In genomic region chr17:81043725-81044427, GRCh38 we compare ENCODE assay signal across 10 cellular contexts. TPM values are rescaled to one million over a fixed set of nuclear protein-coding genes. Genes with fewer than 3 reads are reported as not detected.
DNase-seq lines count a peak whose midpoint lies in the region; ATAC-seq and TF ChIP-seq lines count a peak whose summit lies in the region.
"Had no signal": no experiment of that assay in that cellular context is flagged by ENCODE, and none has a peak within 500 bp of the region (broad histone marks: within the 10 kb centered on the region; RNA-seq: fewer than 3 reads in every experiment).

No MANE protein-coding gene starts in this region.

- no TSS peak for BruUV-seq in mammary epithelial cell (replicated peaks; lab: Mats Ljungman, UMichigan)

- H3K9ac ChIP-seq in HUES64 (ENCODE audit: low read depth, low read length), result no peak overlapping the region
- H3K9ac ChIP-seq in mammary epithelial cell (ENCODE audit: insufficient read depth, low read length), result peak overlapping the region; percentile 69

- dilution Hi-C loops in mammary epithelial cell (cut with HindIII; ENCODE audit: low sequenced_read_pairs), result loop anchor here (5.0 kb wide), 1 partner anchor 43 kb away; no protein-coding TSS in a partner anchor

- no peak for TF ChIP-seq POLR2A in stomach (IDR thresholded peaks at IDR 0.05)
- TF ChIP-seq POLR2A in testis (IDR thresholded peaks at IDR 0.05), result no peak

- peaks cover 4% of the 10 kb centered on the region; the same call in 1 of the 2 replicates for H3K4me1 ChIP-seq in HUES64 (ENCODE audit: insufficient read depth, low read length)
- H3K4me1 ChIP-seq in mammary epithelial cell (ENCODE audit: insufficient read depth, low read length), result peaks cover 76% of the 10 kb centered on the region
- H3K4me1 ChIP-seq in stomach, result peaks cover 85 to 100% (median 93%) of the 10 kb centered on the region in 4 donors
- peaks cover 40% of the 10 kb centered on the region for H3K4me1 ChIP-seq in testis

- peaks cover 100% of the 10 kb centered on the region for H3K79me2 ChIP-seq in mammary epithelial cell (ENCODE audit: insufficient read depth, low read length)

- CTCF ChIA-PET in mammary epithelial cell (lab: Charles Lee; ENCODE audit: low non-redundant PET), result no interaction called here

- TF ChIP-seq EP300 in stomach (IDR thresholded peaks at IDR 0.05), result no peak

- H4K20me1 ChIP-seq in mammary epithelial cell (ENCODE audit: insufficient read depth, low read length), result no peaks in the 10 kb centered on the region

- H3K4me3 ChIP-seq in HUES64 (ENCODE audit: low read length), result no peak overlapping the region
- peak overlapping the region in 2 of 3 experiments; percentile 1 to 3 for H3K4me3 ChIP-seq in mammary epithelial cell (replicated peaks in 1 of 3; ENCODE audit: insufficient read depth in 1 of 3, low read depth in 2 of 3, low read length in 3 of 3)
- no peak overlapping the region for H3K4me3 ChIP-seq in stomach
- no peak overlapping the region for H3K4me3 ChIP-seq in testis

- TF ChIP-seq CTCF in mammary epithelial cell (conservative IDR thresholded peaks at IDR 0.05 in 1 of 2, IDR thresholded peaks at IDR 0.05 in 1 of 2; ENCODE audit: extremely low read depth in 1 of 2, insufficient read depth in 1 of 2, low read depth in 1 of 2, low read length in 2 of 2) (no peak), stomach (IDR thresholded peaks at IDR 0.05) (no peak), testis (IDR thresholded peaks at IDR 0.05) (no peak)

- ATAC-seq in HG02763 (IDR thresholded peaks at IDR 0.05; ENCODE audit: unreplicated experiment), result no peak
- ATAC-seq: stimulated activated naive CD8-positive, alpha-beta T cell treated with anti-CD3 and anti-CD28 coated beads, Interleukin-15, Interleukin-2, amounts not matched to agents 100 U/mL and 50 U/mL, for 24 hours had no signal

- H3K4me2 ChIP-seq in mammary epithelial cell (ENCODE audit: insufficient read depth, low read depth, low read length), result peak overlapping the region; percentile 60

- in situ Hi-C loops in mammary epithelial cell (cut with MboI; ENCODE audit: low sequenced_read_pairs in 2 of 2), result loop anchor here in 1 of 2 donors (5.0 kb wide), 1 partner anchor 38 kb away; no protein-coding TSS in a partner anchor

- H3K27ac ChIP-seq in HUES64 (ENCODE audit: low read depth, low read length), result peak overlapping the region; percentile 49; the same call in 1 of the 2 replicates
- H3K27ac ChIP-seq in mammary epithelial cell (ENCODE audit: insufficient read depth, low read depth, low read length), result peak overlapping the region; percentile 81
- H3K27ac ChIP-seq in stomach, result peak overlapping the region; percentile 56 to 78 (median 73)
- peak overlapping the region in 1 of 2 donors; percentile 74 for H3K27ac ChIP-seq in testis

- intact Hi-C loops in mammary epithelial cell (cut with micrococcal nuclease), result loop anchor here (1.0 kb wide), 1 partner anchor 9 kb away; the partner anchor contains the start of gene BAIAP2
- intact Hi-C loops in stomach (cut with DNase I; ENCODE audit: low total_unique reads), result loop anchor here (5.0 kb wide), 1 partner anchor 43 kb away; no protein-coding TSS in a partner anchor
- intact Hi-C loops in testis (cut with DNase I; ENCODE audit: low total_unique reads), result no loop called here

- H2AFZ ChIP-seq in mammary epithelial cell (ENCODE audit: low read depth, low read length), result peak overlapping the region; percentile 59

- WGBS in HUES64, result 73% methylated on average over 38 of the region's 38 CpGs
- WGBS in mammary epithelial cell (ENCODE audit: low coverage, missing lambda C conversion rate), result 14% methylated on average over 28 of the region's 38 CpGs
- 37 to 58% (median 38%) methylated on average over 27 to 38 of the region's 38 CpGs for WGBS in stomach, 5 donors
- WGBS in testis, 2 donors, result 35 to 49% methylated on average over 18 to 38 of the region's 38 CpGs

- H3K36me3 ChIP-seq in HUES64 (ENCODE audit: insufficient read depth, low read length) (no peaks in the 10 kb centered on the region), mammary epithelial cell (ENCODE audit: insufficient read depth, low read length) (no peaks in the 10 kb centered on the region), stomach (peaks cover 0 to 7% (median 0%) of the 10 kb centered on the region in 4 donors), testis (ENCODE audit: low read depth, missing control alignments) (no peaks in the 10 kb centered on the region)

- H3K27me3 ChIP-seq in HUES64 (ENCODE audit: insufficient read depth, low read length) (no peaks in the 10 kb centered on the region), mammary epithelial cell (ENCODE audit: insufficient read depth, low read length) (no peaks in the 10 kb centered on the region), stomach (no peaks in the 10 kb centered on the region), testis (no peaks in the 10 kb centered on the region)

- no peaks in the 10 kb centered on the region for H3K9me3 ChIP-seq in HUES64 (ENCODE audit: insufficient read depth, low read depth, low read length)
- no peaks in the 10 kb centered on the region for H3K9me3 ChIP-seq in mammary epithelial cell (replicated peaks; ENCODE audit: insufficient read depth, low read length)
- no peaks in the 10 kb centered on the region for H3K9me3 ChIP-seq in stomach
- no peaks in the 10 kb centered on the region for H3K9me3 ChIP-seq in testis

- peak; percentile 77 for DNase-seq in mammary epithelial cell
- peak; percentile 91 for DNase-seq in left kidney (ENCODE audit: low read depth, low spot score)
- DNase-seq in stomach, result peak; percentile 76
- DNase-seq in NCI-H128 (lab: John Stamatoyannopoulos, UW; ENCODE audit: unreplicated experiment), result no peak
- DNase-seq in testis, result no peak
- no peak for DNase-seq in RKO (ENCODE audit: low spot score)
- DNase-seq: MM.1S; stimulated activated naive CD8-positive, alpha-beta T cell treated with anti-CD3 and anti-CD28 coated beads, Interleukin-15, Interleukin-2, amounts not matched to agents 100 U/mL and 50 U/mL, for 24 hours had no signal

RNA-seq across cellular contexts. Expression of gene BAIAP2, which starts 8.9 kb away (rescaled TPM):
- polyA plus RNA-seq in HUES64 (2013, experiment 1 of 2), result 14.3 TPM
- polyA plus RNA-seq in HUES64 (2013, experiment 2 of 2), result 13.9 TPM
- total RNA-seq in mammary epithelial cell, result 100 to 1,000 TPM in 1 of 2 donors, 10 to 100 TPM in 1; 30.8 to 114 TPM
- 40.7 TPM for polyA plus RNA-seq in mammary epithelial cell
- 24.5 TPM for polyA minus RNA-seq in mammary epithelial cell
- total RNA-seq in stomach, result 100 to 1,000 TPM in 2 of 5 donors, 10 to 100 TPM in 3; 21.1 to 263 (median 96.9) TPM
- 10 to 100 TPM; 37.5 to 66.1 (median 46.6) TPM for polyA plus RNA-seq in stomach
- total RNA-seq in testis, result 10 to 100 TPM; 67.3 to 67.5 TPM
- polyA plus RNA-seq in testis (ENCODE audit: insufficient read depth, low read depth, low replicate concordance), result 36.7 TPM

RNA-seq across cellular contexts. Expression of gene CHMP6, which starts 52.2 kb away (rescaled TPM):
- polyA plus RNA-seq in HUES64 (2013, experiment 1 of 2), result 17.6 TPM
- polyA plus RNA-seq in HUES64 (2013, experiment 2 of 2), result 16.5 TPM
- 10 to 100 TPM; 12.0 to 28.1 TPM for total RNA-seq in mammary epithelial cell
- polyA plus RNA-seq in mammary epithelial cell, result 22.9 TPM
- 33.4 TPM for polyA minus RNA-seq in mammary epithelial cell
- total RNA-seq in stomach, result 100 to 1,000 TPM in 1 of 5 donors, 10 to 100 TPM in 3, 1 to 10 TPM in 1; 5.4 to 117 (median 12.9) TPM
- 10 to 100 TPM; 23.6 to 30.5 (median 25.4) TPM for polyA plus RNA-seq in stomach
- 10 to 100 TPM; 28.2 to 29.8 TPM for total RNA-seq in testis
- 18.5 TPM for polyA plus RNA-seq in testis (ENCODE audit: insufficient read depth, low read depth, low replicate concordance)

Comparison
In these comparisons a context has a peak if more than half of its experiments do, and no peak if none do; other contexts are left out.
1. H3K4me3 ChIP-seq: peak in mammary epithelial cell (2 of 3); none in HUES64 (single experiment), stomach (0 of 4) and testis (0 of 2).
2. DNase-seq: peak in mammary epithelial cell (single experiment), left kidney (single experiment) and stomach (single experiment); none in NCI-H128 (single experiment), testis (single experiment) and RKO (single experiment).